Comparison of ENCODE assay signal across 7 cellular contexts in genomic region chr1:197418693-197419092, GRCh38.
"Had no signal": no experiment of that assay in that cellular context is flagged by ENCODE, and none has a peak within 500 bp of the region (broad histone marks: within the 10 kb centered on the region; RNA-seq: fewer than 3 reads in every experiment).

No MANE protein-coding gene starts in this region.

- H3K4me2 ChIP-seq: KMS-11 had no signal

- FAIRE-seq: HepG2, HTR-8/SVneo had no signal

- H3K27ac ChIP-seq: HL-60, KMS-11 had no signal

- DNase-seq: Karpas-422, KBM-7, KG1 had no signal

- H3K9ac ChIP-seq: KMS-11 had no signal

- ATAC-seq: HepG2 had no signal
